In the genomic region with DNA sequence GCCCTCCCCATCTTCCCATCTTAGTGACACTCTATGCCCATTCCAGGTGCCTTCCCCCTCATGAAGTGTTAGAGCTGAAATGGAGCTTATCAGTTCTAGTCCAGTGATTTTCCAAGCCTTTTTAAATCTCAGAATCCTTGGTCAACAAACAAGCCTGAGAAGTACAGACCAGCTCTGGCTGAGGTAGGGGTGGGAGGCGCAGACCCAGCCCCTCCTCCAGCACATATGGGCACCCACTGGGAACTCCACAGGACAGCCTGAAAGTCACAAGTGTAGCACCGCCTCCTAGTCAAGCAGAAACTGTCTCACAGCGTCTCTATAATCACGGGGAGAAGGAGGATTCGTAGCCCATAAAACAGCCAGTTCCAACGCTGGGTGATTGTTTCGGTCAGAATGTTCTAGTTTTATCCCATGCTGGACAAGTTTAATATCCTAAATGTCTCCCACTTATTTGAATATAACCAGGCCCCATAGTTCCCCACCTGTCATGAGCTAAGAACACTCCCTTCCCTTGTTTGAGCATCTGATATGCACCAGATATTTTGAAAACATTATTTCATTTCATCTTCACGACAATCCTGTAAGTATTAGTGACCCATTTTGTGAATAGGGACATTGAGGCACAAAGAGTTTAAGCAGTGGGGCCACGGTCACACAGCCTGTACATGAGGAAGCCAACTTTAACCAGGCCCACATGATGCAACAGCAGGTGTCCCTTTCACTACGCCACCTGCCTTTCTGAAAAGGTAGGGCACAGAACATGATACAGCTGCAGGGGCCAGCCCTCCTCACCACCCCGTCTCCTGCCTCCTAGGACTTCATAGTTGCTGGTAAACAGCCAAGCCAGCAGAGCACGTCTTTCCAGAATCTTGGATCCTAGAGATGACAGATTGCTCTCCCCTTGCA, we compare ENCODE assay signal across 8 cellular contexts. TPM values are rescaled to one million over a fixed set of nuclear protein-coding genes. Genes with fewer than 3 reads are reported as not detected.
DNase-seq lines count a peak whose midpoint lies in the region; ATAC-seq and TF ChIP-seq lines count a peak whose summit lies in the region.

No MANE protein-coding gene starts in this region.

- H3K4me1 ChIP-seq in lower lobe of right lung, result peaks cover 54% of the 10 kb centered on the region

- H3K27ac Mint-ChIP-seq in activated naive CD4-positive, alpha-beta T cell treated with anti-CD3 and anti-CD28 coated beads, Interleukin-2, amount 50 U/mL, for 24 hours, result peak overlapping the region; percentile 95

- H3K9me3 ChIP-seq in lower lobe of right lung, result no peaks in the 10 kb centered on the region

- DNase-seq in NCI-H128 (lab: John Stamatoyannopoulos, UW; ENCODE audit: unreplicated experiment) (peak; percentile 65), lower lobe of right lung (no peak), C1 segment of cervical spinal cord (lab: John Stamatoyannopoulos, UW) (no peak), NOMO-1 treated with DMSO at 0.1 percent for 48 hours (lab: John Stamatoyannopoulos, UW; ENCODE audit: unreplicated experiment) (no peak)
- no peak for DNase-seq in activated effector memory CD4-positive, alpha-beta T cell treated with Interleukin-2 at 50 U/mL for 16 hours

- H3K36me3 ChIP-seq in lower lobe of right lung, result peaks cover 69% of the 10 kb centered on the region

- peak; percentile 90 for ATAC-seq in GM21576 (IDR thresholded peaks at IDR 0.05; ENCODE audit: unreplicated experiment)
- ATAC-seq in lower lobe of right lung, result no peak

- peak overlapping the region; percentile 73 for H3K27ac ChIP-seq in lower lobe of right lung

- H3K4me3 ChIP-seq in lower lobe of right lung, result no peak overlapping the region

- H3K27me3 Mint-ChIP-seq in activated naive CD4-positive, alpha-beta T cell treated with anti-CD3 and anti-CD28 coated beads, Interleukin-2, amount 50 U/mL, for 24 hours, result no peaks in the 10 kb centered on the region

- peaks cover 29% of the 10 kb centered on the region for H3K36me3 Mint-ChIP-seq in activated naive CD4-positive, alpha-beta T cell treated with anti-CD3 and anti-CD28 coated beads, Interleukin-2, amount 50 U/mL, for 24 hours

- peak; percentile 51 for TF ChIP-seq CTCF in GM12874 (IDR thresholded peaks at IDR 0.05; ENCODE audit: insufficient read depth, low read depth, low read length)
- TF ChIP-seq CTCF in lower lobe of right lung (IDR thresholded peaks at IDR 0.05), result no peak

- H3K9me3 Mint-ChIP-seq in activated naive CD4-positive, alpha-beta T cell treated with anti-CD3 and anti-CD28 coated beads, Interleukin-2, amount 50 U/mL, for 24 hours, result no peaks in the 10 kb centered on the region

- H3K4me1 Mint-ChIP-seq in activated naive CD4-positive, alpha-beta T cell treated with anti-CD3 and anti-CD28 coated beads, Interleukin-2, amount 50 U/mL, for 24 hours, result peaks cover 54% of the 10 kb centered on the region

- H3K4me3 Mint-ChIP-seq in activated naive CD4-positive, alpha-beta T cell treated with anti-CD3 and anti-CD28 coated beads, Interleukin-2, amount 50 U/mL, for 24 hours, result peak overlapping the region; percentile 3

- no peaks in the 10 kb centered on the region for H3K27me3 ChIP-seq in lower lobe of right lung (ENCODE audit: low read depth)

- intact Hi-C loops in lower lobe of right lung (cut with DNase I), result no loop called here

RNA-seq across cellular contexts. Expression of a gene that starts 40.1 kb away (rescaled TPM):
- total RNA-seq in lower lobe of right lung, result 37.5 TPM
